10 cellular contexts compared by ENCODE assay signal in the genomic region with DNA sequence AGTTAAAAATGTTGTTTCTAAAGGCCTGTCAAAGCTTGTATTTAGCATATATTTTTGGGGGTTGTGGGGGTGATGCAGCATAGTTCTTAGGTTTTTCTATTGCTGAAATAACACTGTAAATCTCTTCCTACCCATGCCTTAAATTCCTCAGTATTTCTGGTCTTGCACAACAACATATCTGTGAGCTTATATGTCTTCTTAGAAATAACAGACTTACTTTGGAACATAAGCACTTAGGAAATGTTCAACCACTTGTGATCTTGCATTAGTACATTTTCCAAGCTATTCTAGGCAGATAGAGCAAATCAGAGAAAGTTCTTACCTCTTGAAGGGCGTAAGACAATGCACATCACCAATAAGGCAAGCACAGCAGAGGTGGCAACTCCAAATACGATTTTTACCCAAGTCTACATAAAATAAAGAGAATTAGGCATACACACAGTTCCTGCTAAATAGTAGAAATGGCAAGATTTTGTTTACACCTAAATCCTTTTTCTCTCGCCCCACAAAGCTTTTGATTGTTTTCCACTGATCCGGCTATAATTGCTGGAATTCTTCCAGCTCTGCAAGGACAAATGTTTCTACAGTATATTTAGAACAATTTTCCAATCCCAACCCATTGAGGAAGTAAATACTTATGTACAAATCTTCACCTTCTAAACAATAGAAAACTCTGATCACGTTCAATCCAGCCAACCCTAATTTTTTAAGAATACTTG. TPM values are rescaled to one million over a fixed set of nuclear protein-coding genes. Genes with fewer than 3 reads are reported as not detected.
A peak's percentile ranks its signal among the peaks of the same experiment; 100 is the strongest.
DNase-seq lines count a peak whose midpoint lies in the region; ATAC-seq and TF ChIP-seq lines count a peak whose summit lies in the region.
"Had no signal": no experiment of that assay in that cellular context is flagged by ENCODE, and none has a peak within 500 bp of the region (broad histone marks: within the 10 kb centered on the region; RNA-seq: fewer than 3 reads in every experiment).

No MANE protein-coding gene starts in this region.

- H4K8ac ChIP-seq in mesenchymal stem cell (ENCODE audit: low read length) = no peak overlapping the region

- H2BK5ac ChIP-seq in mesenchymal stem cell (ENCODE audit: low read depth, low read length, poor library complexity, severe bottlenecking) = no peak overlapping the region

- H3K9me3 Mint-ChIP-seq in type B pancreatic cell = peaks cover 8% of the 10 kb centered on the region

- peak overlapping the region; percentile 65 for H3K27ac Mint-ChIP-seq in type B pancreatic cell
- H3K27ac Mint-ChIP-seq in T-helper 17 cell = no peak overlapping the region

- intact Hi-C loops in breast epithelium (cut with DNase I; ENCODE audit: low total_unique reads) = no loop called here

- H3K9ac ChIP-seq in mesenchymal stem cell (ENCODE audit: low read length) = peak overlapping the region; percentile 99

- no peak overlapping the region for H3K4me2 ChIP-seq in mesenchymal stem cell (ENCODE audit: low read length, poor library complexity, severe bottlenecking)

- no peak for TF ChIP-seq POLR2A in breast epithelium (IDR thresholded peaks at IDR 0.05)

- H3K79me1 ChIP-seq in mesenchymal stem cell (replicated peaks; ENCODE audit: low read length, poor library complexity, severe bottlenecking) = no peaks in the 10 kb centered on the region

- no peak overlapping the region for H2BK12ac ChIP-seq in mesenchymal stem cell (ENCODE audit: low read length in 2 of 2)

- no peak overlapping the region for H3K4ac ChIP-seq in mesenchymal stem cell (ENCODE audit: low read depth in 1 of 2, low read length in 2 of 2)

- no peak overlapping the region for H3K14ac ChIP-seq in mesenchymal stem cell (ENCODE audit: low read length in 2 of 2)

- 70% methylated on average over 4 of the region's 5 CpGs for WGBS in mesenchymal stem cell

- H3K23ac ChIP-seq in mesenchymal stem cell (ENCODE audit: low read length in 2 of 2) = no peak overlapping the region

- H3K4me1 Mint-ChIP-seq in type B pancreatic cell (ENCODE audit: unreplicated experiment) (peaks cover 23% of the 10 kb centered on the region), T-helper 17 cell (no peaks in the 10 kb centered on the region)

- H3K4me1 ChIP-seq in breast epithelium (peaks cover 0 to 6% of the 10 kb centered on the region in 2 donors), mesenchymal stem cell (ENCODE audit: control insufficient read depth, insufficient read depth, low read depth, low read length) (no peaks in the 10 kb centered on the region)

- H3K4me3 ChIP-seq in breast epithelium (peak overlapping the region; percentile 33 to 52 (median 36)), mesenchymal stem cell (ENCODE audit: insufficient read depth in 1 of 2, low read depth in 1 of 2, low read length in 2 of 2) (peak overlapping the region in 1 of 2 experiments; percentile 91)

- peak; percentile 24 for DNase-seq in NCI-H345 (lab: John Stamatoyannopoulos, UW)
- no peak for DNase-seq in NCI-H345 treated with DMSO at 0.1 percent for 48 hours (lab: John Stamatoyannopoulos, UW; ENCODE audit: unreplicated experiment)
- DNase-seq in breast epithelium (ENCODE audit: low spot score in 2 of 2) = no peak
- peak; percentile 84 for DNase-seq in mesenchymal stem cell
- no peak for DNase-seq in type B pancreatic cell (ENCODE audit: extremely low spot score, unreplicated experiment)
- DNase-seq in T-helper 17 cell = no peak
- DNase-seq in NCI-H146 treated with DMSO at 0.1 percent for 48 hours (lab: John Stamatoyannopoulos, UW; ENCODE audit: unreplicated experiment) = no peak
- DNase-seq in NCI-H2196 treated with DMSO at 0.1 percent for 48 hours (lab: John Stamatoyannopoulos, UW; ENCODE audit: unreplicated experiment) = no peak
- DNase-seq: activated CD8-positive, alpha-beta memory T cell treated with anti-CD3 and anti-CD28 coated beads, Interleukin-2, amount 50 U/mL, for 48 hours had no signal

- no peak overlapping the region for H3K18ac ChIP-seq in mesenchymal stem cell (ENCODE audit: low read depth in 1 of 2, low read length in 2 of 2)

- H3K4me3 Mint-ChIP-seq in type B pancreatic cell = peak overlapping the region; percentile 89
- H3K4me3 Mint-ChIP-seq in T-helper 17 cell = no peak overlapping the region

- H3K27ac ChIP-seq in breast epithelium = peak overlapping the region; percentile 49 to 77
- peak overlapping the region; percentile 64 for H3K27ac ChIP-seq in mesenchymal stem cell (ENCODE audit: low read length, poor library complexity, severe bottlenecking)

- no peaks in the 10 kb centered on the region for H3K27me3 Mint-ChIP-seq in type B pancreatic cell
- peaks cover 51% of the 10 kb centered on the region for H3K27me3 Mint-ChIP-seq in T-helper 17 cell

- H3K27me3 ChIP-seq in breast epithelium (no peaks in the 10 kb centered on the region), mesenchymal stem cell (ENCODE audit: control insufficient read depth in 1 of 2, insufficient read depth in 1 of 2, low read length in 2 of 2) (no peaks in the 10 kb centered on the region)

- H4K91ac ChIP-seq in mesenchymal stem cell (ENCODE audit: low read length) = no peak overlapping the region

- no peak for TF ChIP-seq CTCF in breast epithelium (IDR thresholded peaks at IDR 0.05)
- no peak for TF ChIP-seq CTCF in type B pancreatic cell (conservative IDR thresholded peaks at IDR 0.05)

- ATAC-seq in T-helper 17 cell = no peak

- H2AFZ ChIP-seq in mesenchymal stem cell (ENCODE audit: low read depth, low read length) = no peak overlapping the region

- H3K36me3 Mint-ChIP-seq in type B pancreatic cell (peaks cover 13% of the 10 kb centered on the region), T-helper 17 cell (ENCODE audit: low read depth) (no peaks in the 10 kb centered on the region)

- no peaks in the 10 kb centered on the region for H3K36me3 ChIP-seq in breast epithelium
- peaks cover 0 to 36% of the 10 kb centered on the region in 2 experiments for H3K36me3 ChIP-seq in mesenchymal stem cell (ENCODE audit: control insufficient read depth in 1 of 2, insufficient read depth in 2 of 2, low read depth in 1 of 2, low read length in 2 of 2)

- H2BK15ac ChIP-seq in mesenchymal stem cell (ENCODE audit: low read depth, poor library complexity, severe bottlenecking) = no peak overlapping the region

- no peak overlapping the region for H2BK120ac ChIP-seq in mesenchymal stem cell (ENCODE audit: low read depth, low read length)

- H2AK5ac ChIP-seq in mesenchymal stem cell (ENCODE audit: low read length, severe bottlenecking) = no peak overlapping the region

- no peaks in the 10 kb centered on the region for H3K9me3 ChIP-seq in breast epithelium
- no peaks in the 10 kb centered on the region for H3K9me3 ChIP-seq in mesenchymal stem cell (ENCODE audit: control insufficient read depth, low read length)
- no peaks in the 10 kb centered on the region for H3K9me3 ChIP-seq in T-helper 17 cell (ENCODE audit: control insufficient read depth, low read length, poor library complexity, severe bottlenecking)

RNA-seq across cellular contexts. Expression of a gene that starts 0.5 kb away (rescaled TPM):
- total RNA-seq in breast epithelium (10 to 100 TPM; 14.4 to 36.0 (median 22.4) TPM), type B pancreatic cell (ENCODE audit: low replicate concordance) (0.71 and 27.3 TPM in 2 replicates), T-helper 17 cell (not detected)
- polyA plus RNA-seq in mesenchymal stem cell (2013, experiment 1 of 2) = 13.0 TPM
- 17.5 TPM for polyA plus RNA-seq in mesenchymal stem cell (2013, experiment 2 of 2)
- total RNA-seq: mononuclear cell had no signal

Comparison
In these comparisons a context has a peak if more than half of its experiments do, and no peak if none do; other contexts are left out.
1. DNase-seq: peak in NCI-H345 (single experiment) and mesenchymal stem cell (single experiment); none in NCI-H345 treated with DMSO at 0.1 percent for 48 hours (single experiment), breast epithelium (0 of 2), type B pancreatic cell (single experiment), T-helper 17 cell (0 of 3), NCI-H146 treated with DMSO at 0.1 percent for 48 hours (single experiment) and NCI-H2196 treated with DMSO at 0.1 percent for 48 hours (single experiment).